1 cellular context compared by ENCODE assay signal in genomic region chr17:50128441-50129302, GRCh38.
TF ChIP-seq lines count a peak whose summit lies in the region.

No MANE protein-coding gene starts in this region.

TF ChIP-seq in HEK293, 187 proteins besides CTCF, POLR2A, EP300 and RAD21 (continued from another document and continues in another):
- TF ChIP-seq ZNF280D (tag by site-specific recombination; IDR thresholded peaks at IDR 0.05): no peak
- TF ChIP-seq GLIS1 (tag by site-specific recombination; IDR thresholded peaks at IDR 0.05): no peak
- TF ChIP-seq ZNF837 (tag by site-specific recombination; IDR thresholded peaks at IDR 0.05): no peak
- TF ChIP-seq ZBTB21 (tag by site-specific recombination; IDR thresholded peaks at IDR 0.05): no peak
- no peak for TF ChIP-seq ZNF18 (tag by site-specific recombination; IDR thresholded peaks at IDR 0.05)
- TF ChIP-seq ZNF48 (tag by site-specific recombination; IDR thresholded peaks at IDR 0.05): no peak
- TF ChIP-seq ZNF114 (tag by site-specific recombination; IDR thresholded peaks at IDR 0.05): no peak
- peak; percentile 76 for TF ChIP-seq PRDM1 (tag by site-specific recombination; IDR thresholded peaks at IDR 0.05)
- TF ChIP-seq PRDM2 (tag by site-specific recombination; IDR thresholded peaks at IDR 0.05; ENCODE audit: borderline replicate concordance): no peak
- TF ChIP-seq MEIS1 (CRISPR knock-in tag; IDR thresholded peaks at IDR 0.05; ENCODE audit: borderline replicate concordance): no peak
- no peak for TF ChIP-seq ZNF510 (tag by site-specific recombination; IDR thresholded peaks at IDR 0.05; ENCODE audit: insufficient replicate concordance)
- no peak for TF ChIP-seq ZNF555 (tag by site-specific recombination; conservative IDR thresholded peaks at IDR 0.05)
- TF ChIP-seq ZNF654 (tag by site-specific recombination; IDR thresholded peaks at IDR 0.05; ENCODE audit: low read depth): no peak
- TF ChIP-seq ZBTB17 (tag by site-specific recombination; IDR thresholded peaks at IDR 0.05): no peak
- no peak for TF ChIP-seq ZIC2 (tag by site-specific recombination; IDR thresholded peaks at IDR 0.05)
- TF ChIP-seq ZNF473 (tag by site-specific recombination; IDR thresholded peaks at IDR 0.05): no peak
- TF ChIP-seq ZNF777 (tag by site-specific recombination; IDR thresholded peaks at IDR 0.05; ENCODE audit: borderline replicate concordance): no peak
- TF ChIP-seq FEZF1 (tag by site-specific recombination; IDR thresholded peaks at IDR 0.05): no peak
- TF ChIP-seq, protein P1, sequence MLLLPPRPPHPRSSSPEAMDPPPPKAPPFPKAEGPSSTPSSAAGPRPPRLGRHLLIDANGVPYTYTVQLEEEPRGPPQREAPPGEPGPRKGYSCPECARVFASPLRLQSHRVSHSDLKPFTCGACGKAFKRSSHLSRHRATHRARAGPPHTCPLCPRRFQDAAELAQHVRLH (tag by site-specific recombination; IDR thresholded peaks at IDR 0.05): no peak
- no peak for TF ChIP-seq ZNF626 (tag by site-specific recombination; IDR thresholded peaks at IDR 0.05)
- no peak for TF ChIP-seq ZNF677 (tag by site-specific recombination; IDR thresholded peaks at IDR 0.05)
- no peak for TF ChIP-seq ZSCAN5A (tag by site-specific recombination; IDR thresholded peaks at IDR 0.05)
- TF ChIP-seq ZNF664 (tag by site-specific recombination; IDR thresholded peaks at IDR 0.05): no peak
- TF ChIP-seq ZNF707 (tag by site-specific recombination; IDR thresholded peaks at IDR 0.05): no peak
- no peak for TF ChIP-seq ZNF221 (tag by site-specific recombination; IDR thresholded peaks at IDR 0.05; ENCODE audit: borderline replicate concordance)
- no peak for TF ChIP-seq ZNF585B (tag by site-specific recombination; IDR thresholded peaks at IDR 0.05)
- TF ChIP-seq ZNF211 (tag by site-specific recombination; IDR thresholded peaks at IDR 0.05; ENCODE audit: low read depth): no peak
- 0 out of 2 replicates have a peak, but pooled peaks have one; percentile 7 for TF ChIP-seq ZNF398 (tag by site-specific recombination; IDR thresholded peaks at IDR 0.05)
- TF ChIP-seq ZNF302 (tag by site-specific recombination; IDR thresholded peaks at IDR 0.05; ENCODE audit: low read depth): no peak
- peak; percentile 91 for TF ChIP-seq EGR2 (tag by site-specific recombination; IDR thresholded peaks at IDR 0.05; ENCODE audit: low read depth)
- TF ChIP-seq ZNF830 (tag by site-specific recombination; IDR thresholded peaks at IDR 0.05; ENCODE audit: low read depth): no peak
- no peak for TF ChIP-seq ZNF560 (tag by site-specific recombination; IDR thresholded peaks at IDR 0.05; ENCODE audit: borderline replicate concordance)
- peak; percentile 64 for TF ChIP-seq ZNF366 (tag by site-specific recombination; conservative IDR thresholded peaks at IDR 0.05)
- TF ChIP-seq, protein P2, sequence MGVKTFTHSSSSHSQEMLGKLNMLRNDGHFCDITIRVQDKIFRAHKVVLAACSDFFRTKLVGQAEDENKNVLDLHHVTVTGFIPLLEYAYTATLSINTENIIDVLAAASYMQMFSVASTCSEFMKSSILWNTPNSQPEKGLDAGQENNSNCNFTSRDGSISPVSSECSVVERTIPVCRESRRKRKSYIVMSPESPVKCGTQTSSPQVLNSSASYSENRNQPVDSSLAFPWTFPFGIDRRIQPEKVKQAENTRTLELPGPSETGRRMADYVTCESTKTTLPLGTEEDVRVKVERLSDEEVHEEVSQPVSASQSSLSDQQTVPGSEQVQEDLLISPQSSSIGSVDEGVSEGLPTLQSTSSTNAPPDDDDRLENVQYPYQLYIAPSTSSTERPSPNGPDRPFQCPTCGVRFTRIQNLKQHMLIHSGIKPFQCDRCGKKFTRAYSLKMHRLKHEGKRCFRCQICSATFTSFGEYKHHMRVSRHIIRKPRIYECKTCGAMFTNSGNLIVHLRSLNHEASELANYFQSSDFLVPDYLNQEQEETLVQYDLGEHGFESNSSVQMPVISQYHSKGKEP (tag by site-specific recombination; IDR thresholded peaks at IDR 0.05): no peak
- TF ChIP-seq ZNF623 (tag by site-specific recombination; IDR thresholded peaks at IDR 0.05): no peak
- TF ChIP-seq ZNF133 (tag by site-specific recombination; IDR thresholded peaks at IDR 0.05): no peak
- TF ChIP-seq ZNF121 (tag by site-specific recombination; IDR thresholded peaks at IDR 0.05): no peak
- TF ChIP-seq PATZ1 (tag by site-specific recombination; IDR thresholded peaks at IDR 0.05): 0 out of 2 replicates have a peak, but pooled peaks have one; percentile 28
- TF ChIP-seq ZNF701 (tag by site-specific recombination; IDR thresholded peaks at IDR 0.05): no peak
- no peak for TF ChIP-seq YY2 (tag by site-specific recombination; IDR thresholded peaks at IDR 0.05)
- no peak for TF ChIP-seq ZBTB7A (tag by site-specific recombination; IDR thresholded peaks at IDR 0.05; ENCODE audit: low read depth)
- TF ChIP-seq ZNF449 (tag by site-specific recombination; IDR thresholded peaks at IDR 0.05): no peak
